23 cellular contexts compared by ENCODE assay signal in genomic region chr2:177579486-177580036, GRCh38.
"Had no signal": no experiment of that assay in that cellular context is flagged by ENCODE, and none has a peak within 500 bp of the region (broad histone marks: within the 10 kb centered on the region; RNA-seq: fewer than 3 reads in every experiment).

No MANE protein-coding gene starts in this region.

- H3K9me3 Mint-ChIP-seq: activated T-helper 2 cell treated with anti-CD3 and anti-CD28 coated beads, Interferon-gamma antibody, Interleukin-2, Interleukin-4, amounts not matched to agents 10 μg/mL and 5 μg/mL and 100 μg/mL, durations not matched to agents 14 hours and 24 hours and 36 hours; central memory CD8-positive, alpha-beta T cell; effector memory CD8-positive, alpha-beta T cell; natural killer cell; stimulated activated effector memory CD8-positive, alpha-beta T cell treated with anti-CD3 and anti-CD28 coated beads, Interleukin-12 subunit alpha, Interleukin-12 subunit beta, amount 100 ng/mL, for 72 hours; stimulated activated naive CD8-positive, alpha-beta T cell treated with anti-CD3 and anti-CD28 coated beads, Interleukin-15, amount 100 ng/mL, for 72 hours had no signal

- FAIRE-seq: astrocyte, colon, endothelial cell of umbilical vein, keratinocyte had no signal

- H3K4me3 Mint-ChIP-seq: activated CD8-positive, alpha-beta T cell treated with anti-CD3 and anti-CD28 coated beads, Interleukin-2, amount 10 ng/mL, durations not matched to agents 7 days and 5 days; activated naive CD8-positive, alpha-beta T cell; central memory CD8-positive, alpha-beta T cell; effector memory CD8-positive, alpha-beta T cell; natural killer cell; stimulated activated effector memory CD8-positive, alpha-beta T cell treated with anti-CD3 and anti-CD28 coated beads, Interleukin-12 subunit alpha, Interleukin-12 subunit beta, amount 100 ng/mL, for 72 hours; stimulated activated naive CD8-positive, alpha-beta T cell treated with anti-CD3 and anti-CD28 coated beads, Interleukin-15, amount 100 ng/mL, for 72 hours had no signal

- H3K36me3 Mint-ChIP-seq: natural killer cell; stimulated activated effector memory CD8-positive, alpha-beta T cell treated with anti-CD3 and anti-CD28 coated beads, Interleukin-12 subunit alpha, Interleukin-12 subunit beta, amount 100 ng/mL, for 72 hours had no signal

- DNase-seq: activated CD4-positive, alpha-beta T cell treated with anti-CD3 and anti-CD28 coated beads for 1 hour; activated CD4-positive, alpha-beta T cell treated with anti-CD3 and anti-CD28 coated beads, Interleukin-2, amount 50 U/mL, for 1 hour; activated CD8-positive, alpha-beta T cell treated with anti-CD3 and anti-CD28 coated beads, Interleukin-2, amount 10 ng/mL, durations not matched to agents 7 days and 5 days; activated naive CD4-positive, alpha-beta T cell; adrenal gland; dorsolateral prefrontal cortex; effector memory CD8-positive, alpha-beta T cell; head of caudate nucleus; natural killer cell; stimulated activated CD4-positive, alpha-beta T cell treated with anti-CD3 and anti-CD28 coated beads, Interleukin-12 subunit alpha, Interleukin-12 subunit beta, amount 100 ng/mL, for 4 hours; stimulated activated naive CD8-positive, alpha-beta T cell treated with anti-CD3 and anti-CD28 coated beads, Interleukin-15, amount 100 ng/mL, for 72 hours; T-helper 9 cell; tibial artery had no signal

- H3K4me3 ChIP-seq: adrenal gland, dorsolateral prefrontal cortex, gastroesophageal sphincter, lung, tibial artery had no signal

- H3K27me3 ChIP-seq: adrenal gland, dorsolateral prefrontal cortex, gastroesophageal sphincter, tibial artery had no signal

- H3K27me3 Mint-ChIP-seq: stimulated activated naive CD8-positive, alpha-beta T cell treated with anti-CD3 and anti-CD28 coated beads, Interleukin-15, amount 100 ng/mL, for 72 hours had no signal

- H3K27ac Mint-ChIP-seq: activated CD8-positive, alpha-beta T cell treated with anti-CD3 and anti-CD28 coated beads, Interleukin-2, amount 10 ng/mL, durations not matched to agents 7 days and 5 days; activated naive CD8-positive, alpha-beta T cell; activated T-helper 2 cell treated with anti-CD3 and anti-CD28 coated beads, Interferon-gamma antibody, Interleukin-2, Interleukin-4, amounts not matched to agents 10 μg/mL and 5 μg/mL and 100 μg/mL, durations not matched to agents 14 hours and 24 hours and 36 hours; effector memory CD8-positive, alpha-beta T cell; natural killer cell; stimulated activated effector memory CD8-positive, alpha-beta T cell treated with anti-CD3 and anti-CD28 coated beads, Interleukin-12 subunit alpha, Interleukin-12 subunit beta, amount 100 ng/mL, for 72 hours; stimulated activated naive CD8-positive, alpha-beta T cell treated with anti-CD3 and anti-CD28 coated beads, Interleukin-15, amount 100 ng/mL, for 72 hours had no signal

- H3K36me3 ChIP-seq: adrenal gland, gastroesophageal sphincter, tibial artery had no signal

- H3K27ac ChIP-seq: adrenal gland, dorsolateral prefrontal cortex, gastroesophageal sphincter, tibial artery had no signal

- H3K4me1 Mint-ChIP-seq: central memory CD8-positive, alpha-beta T cell; natural killer cell; stimulated activated effector memory CD8-positive, alpha-beta T cell treated with anti-CD3 and anti-CD28 coated beads, Interleukin-12 subunit alpha, Interleukin-12 subunit beta, amount 100 ng/mL, for 72 hours; stimulated activated naive CD8-positive, alpha-beta T cell treated with anti-CD3 and anti-CD28 coated beads, Interleukin-15, amount 100 ng/mL, for 72 hours had no signal

- H3K4me1 ChIP-seq: adrenal gland, gastroesophageal sphincter, tibial artery had no signal

- H3K9me3 ChIP-seq: adrenal gland, gastroesophageal sphincter, tibial artery had no signal
